9 cellular contexts compared by ENCODE assay signal in genomic region chr7:128783143-128783799, GRCh38. TPM values are rescaled to one million over a fixed set of nuclear protein-coding genes. Genes with fewer than 3 reads are reported as not detected.
DNase-seq lines count a peak whose midpoint lies in the region; ATAC-seq and TF ChIP-seq lines count a peak whose summit lies in the region.
"Had no signal": no experiment of that assay in that cellular context is flagged by ENCODE, and none has a peak within 500 bp of the region (broad histone marks: within the 10 kb centered on the region; RNA-seq: fewer than 3 reads in every experiment).

No MANE protein-coding gene starts in this region.

- peak overlapping the region; percentile 47; the same call in 1 of the 2 replicates for H3K4me3 ChIP-seq in iPS DF 6.9 (ENCODE audit: low read length)
- H3K4me3 ChIP-seq in coronary artery: no peak overlapping the region

- H3K27ac Mint-ChIP-seq in activated CD4-positive, alpha-beta memory T cell treated with anti-CD3 and anti-CD28 coated beads for 36 hours: no peak overlapping the region
- no peak overlapping the region for H3K27ac Mint-ChIP-seq in activated CD4-positive, alpha-beta memory T cell treated with anti-CD3 and anti-CD28 coated beads, Interleukin-2, amount 10 ng/mL, durations not matched to agents 7 days and 5 days
- peak overlapping the region in 1 of 2 donors; percentile 83 for H3K27ac Mint-ChIP-seq in stimulated activated naive CD8-positive, alpha-beta T cell treated with anti-CD3 and anti-CD28 coated beads, Interleukin-15, amount 100 ng/mL, for 72 hours

- DNase-seq in activated CD4-positive, alpha-beta memory T cell treated with anti-CD3 and anti-CD28 coated beads for 36 hours: peak; percentile 20
- no peak for DNase-seq in activated CD4-positive, alpha-beta memory T cell treated with anti-CD3 and anti-CD28 coated beads, Interleukin-2, amount 10 ng/mL, durations not matched to agents 7 days and 5 days
- peak in 40 of 58 donors; percentile 6 to 76 (median 36) for DNase-seq in anterior cingulate cortex (lab: John Stamatoyannopoulos, UW)
- peak; percentile 83 for DNase-seq in iPS DF 6.9 (ENCODE audit: low read depth, low spot score)
- DNase-seq in stimulated activated naive CD8-positive, alpha-beta T cell treated with anti-CD3 and anti-CD28 coated beads, Interleukin-15, amount 100 ng/mL, for 72 hours: peak in 1 of 2 donors; percentile 17
- no peak for DNase-seq in coronary artery (ENCODE audit: low spot score)
- no peak for DNase-seq in D341Med (ENCODE audit: low spot score)
- DNase-seq: CD4-positive, CD25-positive, alpha-beta regulatory T cell had no signal

- no peaks in the 10 kb centered on the region for H3K36me3 ChIP-seq in iPS DF 6.9 (ENCODE audit: control insufficient read depth, insufficient read depth, low read length)

- H3K9me3 ChIP-seq in iPS DF 6.9 (ENCODE audit: control insufficient read depth, insufficient read depth, low read length): no peaks in the 10 kb centered on the region

- no CpG with 5 or more reads among the region's 15 CpGs for WGBS in iPS DF 6.9 (ENCODE audit: insufficient coverage, insufficient read length)

- TF ChIP-seq CTCF in coronary artery (IDR thresholded peaks at IDR 0.05): no peak

- no peak overlapping the region for H3K27ac ChIP-seq in iPS DF 6.9 (ENCODE audit: low read length)
- peak overlapping the region in 1 of 2 donors; percentile 78 for H3K27ac ChIP-seq in coronary artery

- intact Hi-C loops in activated CD4-positive, alpha-beta memory T cell treated with anti-CD3 and anti-CD28 coated beads for 36 hours (cut with micrococcal nuclease): no loop called here

- CTCF ChIA-PET in activated CD4-positive, alpha-beta memory T cell treated with anti-CD3 and anti-CD28 coated beads for 36 hours (lab: Charles Lee): no interaction called here
- CTCF ChIA-PET in activated CD4-positive, alpha-beta memory T cell treated with anti-CD3 and anti-CD28 coated beads, Interleukin-2, amount 10 ng/mL, durations not matched to agents 7 days and 5 days (lab: Charles Lee): no interaction called here

- H3K4me1 Mint-ChIP-seq in activated CD4-positive, alpha-beta memory T cell treated with anti-CD3 and anti-CD28 coated beads for 36 hours (ENCODE audit: low read depth): no peaks in the 10 kb centered on the region
- H3K4me1 Mint-ChIP-seq in activated CD4-positive, alpha-beta memory T cell treated with anti-CD3 and anti-CD28 coated beads, Interleukin-2, amount 10 ng/mL, durations not matched to agents 7 days and 5 days: no peaks in the 10 kb centered on the region
- H3K4me1 Mint-ChIP-seq in stimulated activated naive CD8-positive, alpha-beta T cell treated with anti-CD3 and anti-CD28 coated beads, Interleukin-15, amount 100 ng/mL, for 72 hours: no peaks in the 10 kb centered on the region

- peak; percentile 35 for ATAC-seq in stimulated activated naive CD8-positive, alpha-beta T cell treated with anti-CD3 and anti-CD28 coated beads, Interleukin-15, amount 100 ng/mL, for 72 hours
- no peak for ATAC-seq in HG02623 (IDR thresholded peaks at IDR 0.05; ENCODE audit: unreplicated experiment)

- no peaks in the 10 kb centered on the region for H3K36me3 Mint-ChIP-seq in activated CD4-positive, alpha-beta memory T cell treated with anti-CD3 and anti-CD28 coated beads for 36 hours
- H3K36me3 Mint-ChIP-seq in activated CD4-positive, alpha-beta memory T cell treated with anti-CD3 and anti-CD28 coated beads, Interleukin-2, amount 10 ng/mL, durations not matched to agents 7 days and 5 days (ENCODE audit: low read depth): no peaks in the 10 kb centered on the region
- H3K36me3 Mint-ChIP-seq: CD4-positive, CD25-positive, alpha-beta regulatory T cell had no signal

- POLR2A ChIA-PET in activated CD4-positive, alpha-beta memory T cell treated with anti-CD3 and anti-CD28 coated beads for 36 hours (lab: Charles Lee): no interaction called here
- POLR2A ChIA-PET in activated CD4-positive, alpha-beta memory T cell treated with anti-CD3 and anti-CD28 coated beads, Interleukin-2, amount 10 ng/mL, durations not matched to agents 7 days and 5 days (lab: Charles Lee): no interaction called here

- no peaks in the 10 kb centered on the region; the same call in 1 of the 2 replicates for H3K4me1 ChIP-seq in iPS DF 6.9 (ENCODE audit: control insufficient read depth, insufficient read depth, low read length)

- H3K4me3 Mint-ChIP-seq in activated CD4-positive, alpha-beta memory T cell treated with anti-CD3 and anti-CD28 coated beads for 36 hours: no peak overlapping the region
- no peak overlapping the region for H3K4me3 Mint-ChIP-seq in activated CD4-positive, alpha-beta memory T cell treated with anti-CD3 and anti-CD28 coated beads, Interleukin-2, amount 10 ng/mL, durations not matched to agents 7 days and 5 days
- H3K4me3 Mint-ChIP-seq in stimulated activated naive CD8-positive, alpha-beta T cell treated with anti-CD3 and anti-CD28 coated beads, Interleukin-15, amount 100 ng/mL, for 72 hours: no peak overlapping the region
- H3K4me3 Mint-ChIP-seq: CD4-positive, CD25-positive, alpha-beta regulatory T cell had no signal

- no peaks in the 10 kb centered on the region for H3K27me3 Mint-ChIP-seq in activated CD4-positive, alpha-beta memory T cell treated with anti-CD3 and anti-CD28 coated beads for 36 hours
- H3K27me3 Mint-ChIP-seq in activated CD4-positive, alpha-beta memory T cell treated with anti-CD3 and anti-CD28 coated beads, Interleukin-2, amount 10 ng/mL, durations not matched to agents 7 days and 5 days: peaks cover 21% of the 10 kb centered on the region
- H3K27me3 Mint-ChIP-seq in stimulated activated naive CD8-positive, alpha-beta T cell treated with anti-CD3 and anti-CD28 coated beads, Interleukin-15, amount 100 ng/mL, for 72 hours: no peaks in the 10 kb centered on the region
- H3K27me3 Mint-ChIP-seq: CD4-positive, CD25-positive, alpha-beta regulatory T cell had no signal

- no peaks in the 10 kb centered on the region for H3K27me3 ChIP-seq in iPS DF 6.9 (ENCODE audit: control insufficient read depth, insufficient read depth, low read length)

- H3K9me3 Mint-ChIP-seq in activated CD4-positive, alpha-beta memory T cell treated with anti-CD3 and anti-CD28 coated beads for 36 hours: peaks cover 2% of the 10 kb centered on the region
- H3K9me3 Mint-ChIP-seq in activated CD4-positive, alpha-beta memory T cell treated with anti-CD3 and anti-CD28 coated beads, Interleukin-2, amount 10 ng/mL, durations not matched to agents 7 days and 5 days: peaks cover 4% of the 10 kb centered on the region
- peaks cover 0 to 5% of the 10 kb centered on the region in 2 donors for H3K9me3 Mint-ChIP-seq in stimulated activated naive CD8-positive, alpha-beta T cell treated with anti-CD3 and anti-CD28 coated beads, Interleukin-15, amount 100 ng/mL, for 72 hours

RNA-seq across cellular contexts. Expression of gene OPN1SW, which starts 7.7 kb away (rescaled TPM):
- not detected for total RNA-seq in activated CD4-positive, alpha-beta memory T cell treated with anti-CD3 and anti-CD28 coated beads for 36 hours
- total RNA-seq in activated CD4-positive, alpha-beta memory T cell treated with anti-CD3 and anti-CD28 coated beads, Interleukin-2, amount 10 ng/mL, durations not matched to agents 7 days and 5 days: not detected
- total RNA-seq: CD4-positive, CD25-positive, alpha-beta regulatory T cell had no signal

RNA-seq across cellular contexts. Expression of gene CCDC136, which starts 8.5 kb away (rescaled TPM):
- 1 to 10 TPM; 8.8 to 8.9 TPM for total RNA-seq in activated CD4-positive, alpha-beta memory T cell treated with anti-CD3 and anti-CD28 coated beads for 36 hours
- total RNA-seq in activated CD4-positive, alpha-beta memory T cell treated with anti-CD3 and anti-CD28 coated beads, Interleukin-2, amount 10 ng/mL, durations not matched to agents 7 days and 5 days: 1 to 10 TPM; 4.8 to 5.3 TPM

RNA-seq across cellular contexts. Expression of gene CALU, which starts 44.1 kb away (rescaled TPM):
- total RNA-seq in activated CD4-positive, alpha-beta memory T cell treated with anti-CD3 and anti-CD28 coated beads for 36 hours: 10 to 100 TPM; 43.2 to 44.2 TPM
- total RNA-seq in activated CD4-positive, alpha-beta memory T cell treated with anti-CD3 and anti-CD28 coated beads, Interleukin-2, amount 10 ng/mL, durations not matched to agents 7 days and 5 days: 10 to 100 TPM; 34.3 to 36.3 TPM

RNA-seq across cellular contexts. Expression of gene FLNC, which starts 46.9 kb away (rescaled TPM):
- under 1 TPM in 1 of 2 experiments, not detected in 1; 0.05 TPM for total RNA-seq in activated CD4-positive, alpha-beta memory T cell treated with anti-CD3 and anti-CD28 coated beads for 36 hours
- total RNA-seq in activated CD4-positive, alpha-beta memory T cell treated with anti-CD3 and anti-CD28 coated beads, Interleukin-2, amount 10 ng/mL, durations not matched to agents 7 days and 5 days: not detected
- total RNA-seq: CD4-positive, CD25-positive, alpha-beta regulatory T cell had no signal

Comparison
In these comparisons a context has a peak if more than half of its experiments do, and no peak if none do; other contexts are left out.
1. DNase-seq: peak in activated CD4-positive, alpha-beta memory T cell treated with anti-CD3 and anti-CD28 coated beads for 36 hours (single experiment), anterior cingulate cortex (40 of 58) and iPS DF 6.9 (single experiment); none in activated CD4-positive, alpha-beta memory T cell treated with anti-CD3 and anti-CD28 coated beads, Interleukin-2, amount 10 ng/mL, durations not matched to agents 7 days and 5 days (single experiment), coronary artery (single experiment) and D341Med (single experiment).